8 cellular contexts compared by ENCODE assay signal in genomic region chr5:74638776-74639537, GRCh38. TPM values are rescaled to one million over a fixed set of nuclear protein-coding genes. Genes with fewer than 3 reads are reported as not detected.
DNase-seq lines count a peak whose midpoint lies in the region; ATAC-seq and TF ChIP-seq lines count a peak whose summit lies in the region.

No MANE protein-coding gene starts in this region.

- in situ Hi-C loops in KBM-7 (cut with MboI; ENCODE audit: low pct_unique_long_range_greater_than_20kb, low sequenced_read_pairs), result loop anchor here (25.0 kb wide), 1 partner anchor 427 kb away; no protein-coding TSS in a partner anchor

- no peak for TF ChIP-seq POLR2A in breast epithelium (IDR thresholded peaks at IDR 0.05)

- H3K9me3 ChIP-seq in breast epithelium, result no peaks in the 10 kb centered on the region
- H3K9me3 ChIP-seq in muscle layer of colon (ENCODE audit: low read length), result no peaks in the 10 kb centered on the region

- H3K27me3 ChIP-seq in breast epithelium, result no peaks in the 10 kb centered on the region
- H3K27me3 ChIP-seq in muscle layer of colon (ENCODE audit: control insufficient read depth in 1 of 2, insufficient read depth in 2 of 2, low read length in 2 of 2), result no peaks in the 10 kb centered on the region

- peak; percentile 30 for ATAC-seq in GM21381 (IDR thresholded peaks at IDR 0.05; ENCODE audit: unreplicated experiment)

- H3K36me3 ChIP-seq in breast epithelium, result no peaks in the 10 kb centered on the region
- H3K36me3 ChIP-seq in muscle layer of colon (ENCODE audit: insufficient read depth, low read length), result no peaks in the 10 kb centered on the region

- POLR2A ChIA-PET in GM10248 (lab: Yijun Ruan, JAX), result no interaction called here

- H3K27ac ChIP-seq in breast epithelium (peak overlapping the region; percentile 85 to 87), muscle layer of colon (ENCODE audit: low read depth, low read length) (peak overlapping the region; percentile 56)

- CTCF ChIA-PET in GM10248 (lab: Yijun Ruan, JAX), result interaction anchor here (1.7 to 5.4 kb wide), 2 partner anchors 19 to 737 kb away, joined by 5 to 45 read pairs; no protein-coding TSS in a partner anchor

- peaks cover 0 to 24% of the 10 kb centered on the region in 2 donors for H3K4me1 ChIP-seq in breast epithelium
- peaks cover 18% of the 10 kb centered on the region for H3K4me1 ChIP-seq in muscle layer of colon (ENCODE audit: insufficient read depth, low read length)

- DNase-seq in GM10248 (ENCODE audit: extremely low spot score) (peak; percentile 42), Kasumi-1 (lab: John Stamatoyannopoulos, UW) (peak; percentile 14 to 25), breast epithelium (ENCODE audit: low spot score in 2 of 2) (no peak), KBM-7 (no peak), T-helper 9 cell (no peak)
- no peak for DNase-seq in activated CD4-positive, CD25-positive, alpha-beta regulatory T cell treated with anti-CD3 and anti-CD28 coated beads, Interleukin-2, amount 50 U/mL, for 72 hours

- peak overlapping the region; percentile 44 for H3K9ac ChIP-seq in muscle layer of colon (ENCODE audit: low read length)

- intact Hi-C loops in breast epithelium (cut with DNase I; ENCODE audit: low total_unique reads), result no loop called here

- H3K4me3 ChIP-seq in breast epithelium (peak overlapping the region; percentile 64 to 76 (median 74)), muscle layer of colon (ENCODE audit: low read depth in 1 of 2, low read length in 2 of 2) (peak overlapping the region; percentile 30 to 62)

- TF ChIP-seq CTCF in GM10248 (IDR thresholded peaks at IDR 0.05; ENCODE audit: control extremely low read depth, extremely low read depth, low read depth, missing control alignments) (no peak), breast epithelium (IDR thresholded peaks at IDR 0.05) (no peak)

RNA-seq across cellular contexts. Expression of gene ENC1, which starts 1.6 kb away (rescaled TPM):
- 10 to 100 TPM in 2 of 3 donors, 1 to 10 TPM in 1; 8.3 to 16.7 (median 13.8) TPM for total RNA-seq in breast epithelium

RNA-seq across cellular contexts. Expression of gene HEXB, which starts 46.1 kb away (rescaled TPM):
- total RNA-seq in breast epithelium, result 100 to 1,000 TPM; 123 to 218 (median 145) TPM

Comparison
In these comparisons a context has a peak if more than half of its experiments do, and no peak if none do; other contexts are left out.
1. DNase-seq: peak in GM10248 (single experiment) and Kasumi-1 (2 of 2); none in breast epithelium (0 of 2), KBM-7 (single experiment), activated CD4-positive, CD25-positive, alpha-beta regulatory T cell treated with anti-CD3 and anti-CD28 coated beads, Interleukin-2, amount 50 U/mL, for 72 hours (single experiment) and T-helper 9 cell (single experiment).